ENCODE assay signal across 1 cellular context in the genomic region with DNA sequence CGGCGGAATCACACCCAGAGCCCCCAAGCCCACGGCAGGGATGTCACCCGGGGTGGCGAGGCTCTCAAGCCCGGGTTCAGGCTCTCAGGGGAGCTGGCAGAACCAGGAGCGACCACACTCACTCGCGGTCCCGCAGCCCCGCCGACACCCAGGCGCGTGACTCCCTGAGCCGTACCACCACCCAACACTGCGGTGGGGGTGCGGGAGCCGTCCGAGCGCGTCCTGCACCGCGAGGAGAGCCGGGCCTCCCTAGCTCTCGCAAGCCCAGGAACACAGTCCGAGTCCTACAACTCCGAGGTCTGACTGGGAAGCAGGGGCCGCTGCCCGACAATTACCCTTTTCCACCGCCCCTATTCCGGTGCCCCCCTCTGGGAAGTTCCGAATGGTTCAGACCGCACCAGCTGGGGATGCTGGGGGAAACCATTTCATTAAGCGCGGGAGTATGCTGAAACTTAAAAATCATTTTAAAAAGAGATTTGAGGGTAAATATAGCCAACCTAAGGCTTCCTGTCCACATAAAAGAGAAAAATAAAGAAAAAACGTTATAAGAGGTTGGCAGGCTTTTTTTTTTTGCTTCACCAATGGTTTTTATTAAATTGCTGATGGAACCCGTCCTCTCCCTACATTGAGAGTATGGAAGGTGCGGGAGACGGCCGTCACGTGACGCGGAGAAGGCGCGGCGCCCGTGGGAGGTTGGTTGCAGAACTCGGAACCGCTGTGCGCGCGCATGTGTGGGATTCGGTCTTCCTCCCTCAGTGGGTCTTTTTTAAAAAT.
TF ChIP-seq lines count a peak whose summit lies in the region.

A gene with protein sequence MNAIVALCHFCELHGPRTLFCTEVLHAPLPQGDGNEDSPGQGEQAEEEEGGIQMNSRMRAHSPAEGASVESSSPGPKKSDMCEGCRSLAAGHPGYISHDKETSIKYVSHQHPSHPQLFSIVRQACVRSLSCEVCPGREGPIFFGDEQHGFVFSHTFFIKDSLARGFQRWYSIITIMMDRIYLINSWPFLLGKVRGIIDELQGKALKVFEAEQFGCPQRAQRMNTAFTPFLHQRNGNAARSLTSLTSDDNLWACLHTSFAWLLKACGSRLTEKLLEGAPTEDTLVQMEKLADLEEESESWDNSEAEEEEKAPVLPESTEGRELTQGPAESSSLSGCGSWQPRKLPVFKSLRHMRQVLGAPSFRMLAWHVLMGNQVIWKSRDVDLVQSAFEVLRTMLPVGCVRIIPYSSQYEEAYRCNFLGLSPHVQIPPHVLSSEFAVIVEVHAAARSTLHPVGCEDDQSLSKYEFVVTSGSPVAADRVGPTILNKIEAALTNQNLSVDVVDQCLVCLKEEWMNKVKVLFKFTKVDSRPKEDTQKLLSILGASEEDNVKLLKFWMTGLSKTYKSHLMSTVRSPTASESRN (minus strand): TSS at position 143 of the 774 bp plus-strand sequence. CDS start 9,031 bp downstream, outside the sequence.

TF ChIP-seq in HepG2, 621 proteins besides CTCF, POLR2A, EP300 and RAD21 (continued from another document and continues in another):
- TF ChIP-seq, protein P1, sequence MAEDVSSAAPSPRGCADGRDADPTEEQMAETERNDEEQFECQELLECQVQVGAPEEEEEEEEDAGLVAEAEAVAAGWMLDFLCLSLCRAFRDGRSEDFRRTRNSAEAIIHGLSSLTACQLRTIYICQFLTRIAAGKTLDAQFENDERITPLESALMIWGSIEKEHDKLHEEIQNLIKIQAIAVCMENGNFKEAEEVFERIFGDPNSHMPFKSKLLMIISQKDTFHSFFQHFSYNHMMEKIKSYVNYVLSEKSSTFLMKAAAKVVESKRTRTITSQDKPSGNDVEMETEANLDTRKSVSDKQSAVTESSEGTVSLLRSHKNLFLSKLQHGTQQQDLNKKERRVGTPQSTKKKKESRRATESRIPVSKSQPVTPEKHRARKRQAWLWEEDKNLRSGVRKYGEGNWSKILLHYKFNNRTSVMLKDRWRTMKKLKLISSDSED (CRISPR knock-in tag; IDR thresholded peaks at IDR 0.05), result no peak
- TF ChIP-seq ZSCAN9 (CRISPR knock-in tag; IDR thresholded peaks at IDR 0.05; ENCODE audit: borderline replicate concordance) (peak; percentile 52; the same call in 1 of the 2 replicates), ZNF468 (CRISPR knock-in tag; IDR thresholded peaks at IDR 0.05) (no peak), KMT2B (CRISPR knock-in tag; IDR thresholded peaks at IDR 0.05) (peak; percentile 77), ZNF225 (CRISPR knock-in tag; IDR thresholded peaks at IDR 0.05) (no peak), HMGXB4 (CRISPR knock-in tag; IDR thresholded peaks at IDR 0.05; ENCODE audit: borderline replicate concordance in 1 of 2, low read depth in 1 of 2) (peak; percentile 72 to 82; a peak in 2 of 4 replicates), TRIM22 (IDR thresholded peaks at IDR 0.05) (no peak), ZNF616 (CRISPR knock-in tag; IDR thresholded peaks at IDR 0.05; ENCODE audit: low read depth) (no peak), MATR3 (CRISPR knock-in tag; IDR thresholded peaks at IDR 0.05) (no peak), HNRNPL (IDR thresholded peaks at IDR 0.05; ENCODE audit: low read depth, low read length) (no peak), MTA3 (CRISPR knock-in tag; IDR thresholded peaks at IDR 0.05) (no peak), DR1 (CRISPR knock-in tag; IDR thresholded peaks at IDR 0.05) (no peak), ZNF446 (CRISPR knock-in tag; IDR thresholded peaks at IDR 0.05) (no peak), CCDC6 (CRISPR knock-in tag; IDR thresholded peaks at IDR 0.05) (no peak), FOXC1 (CRISPR knock-in tag; IDR thresholded peaks at IDR 0.05; ENCODE audit: borderline replicate concordance) (peak; percentile 79; the same call in 1 of the 2 replicates), MAFF (IDR thresholded peaks at IDR 0.05; ENCODE audit: low read depth, low read length) (peak; percentile 77), MTA1 (CRISPR knock-in tag; IDR thresholded peaks at IDR 0.05; ENCODE audit: borderline replicate concordance) (peak; percentile 35; the same call in 1 of the 2 replicates), RAD51 (IDR thresholded peaks at IDR 0.05; ENCODE audit: borderline replicate concordance) (peak; percentile 95), ZZZ3 (CRISPR knock-in tag; IDR thresholded peaks at IDR 0.05; ENCODE audit: borderline replicate concordance) (peak; percentile 33; the same call in 1 of the 2 replicates), MXD3 (CRISPR knock-in tag; IDR thresholded peaks at IDR 0.05) (no peak), RXRA (CRISPR knock-in tag; IDR thresholded peaks at IDR 0.05) (no peak), FLYWCH1 (CRISPR knock-in tag; IDR thresholded peaks at IDR 0.05) (no peak), STAT5B (CRISPR knock-in tag; IDR thresholded peaks at IDR 0.05) (no peak), ZNF577 (CRISPR knock-in tag; IDR thresholded peaks at IDR 0.05; ENCODE audit: borderline replicate concordance, low read depth) (no peak)
- TF ChIP-seq, protein P2, sequence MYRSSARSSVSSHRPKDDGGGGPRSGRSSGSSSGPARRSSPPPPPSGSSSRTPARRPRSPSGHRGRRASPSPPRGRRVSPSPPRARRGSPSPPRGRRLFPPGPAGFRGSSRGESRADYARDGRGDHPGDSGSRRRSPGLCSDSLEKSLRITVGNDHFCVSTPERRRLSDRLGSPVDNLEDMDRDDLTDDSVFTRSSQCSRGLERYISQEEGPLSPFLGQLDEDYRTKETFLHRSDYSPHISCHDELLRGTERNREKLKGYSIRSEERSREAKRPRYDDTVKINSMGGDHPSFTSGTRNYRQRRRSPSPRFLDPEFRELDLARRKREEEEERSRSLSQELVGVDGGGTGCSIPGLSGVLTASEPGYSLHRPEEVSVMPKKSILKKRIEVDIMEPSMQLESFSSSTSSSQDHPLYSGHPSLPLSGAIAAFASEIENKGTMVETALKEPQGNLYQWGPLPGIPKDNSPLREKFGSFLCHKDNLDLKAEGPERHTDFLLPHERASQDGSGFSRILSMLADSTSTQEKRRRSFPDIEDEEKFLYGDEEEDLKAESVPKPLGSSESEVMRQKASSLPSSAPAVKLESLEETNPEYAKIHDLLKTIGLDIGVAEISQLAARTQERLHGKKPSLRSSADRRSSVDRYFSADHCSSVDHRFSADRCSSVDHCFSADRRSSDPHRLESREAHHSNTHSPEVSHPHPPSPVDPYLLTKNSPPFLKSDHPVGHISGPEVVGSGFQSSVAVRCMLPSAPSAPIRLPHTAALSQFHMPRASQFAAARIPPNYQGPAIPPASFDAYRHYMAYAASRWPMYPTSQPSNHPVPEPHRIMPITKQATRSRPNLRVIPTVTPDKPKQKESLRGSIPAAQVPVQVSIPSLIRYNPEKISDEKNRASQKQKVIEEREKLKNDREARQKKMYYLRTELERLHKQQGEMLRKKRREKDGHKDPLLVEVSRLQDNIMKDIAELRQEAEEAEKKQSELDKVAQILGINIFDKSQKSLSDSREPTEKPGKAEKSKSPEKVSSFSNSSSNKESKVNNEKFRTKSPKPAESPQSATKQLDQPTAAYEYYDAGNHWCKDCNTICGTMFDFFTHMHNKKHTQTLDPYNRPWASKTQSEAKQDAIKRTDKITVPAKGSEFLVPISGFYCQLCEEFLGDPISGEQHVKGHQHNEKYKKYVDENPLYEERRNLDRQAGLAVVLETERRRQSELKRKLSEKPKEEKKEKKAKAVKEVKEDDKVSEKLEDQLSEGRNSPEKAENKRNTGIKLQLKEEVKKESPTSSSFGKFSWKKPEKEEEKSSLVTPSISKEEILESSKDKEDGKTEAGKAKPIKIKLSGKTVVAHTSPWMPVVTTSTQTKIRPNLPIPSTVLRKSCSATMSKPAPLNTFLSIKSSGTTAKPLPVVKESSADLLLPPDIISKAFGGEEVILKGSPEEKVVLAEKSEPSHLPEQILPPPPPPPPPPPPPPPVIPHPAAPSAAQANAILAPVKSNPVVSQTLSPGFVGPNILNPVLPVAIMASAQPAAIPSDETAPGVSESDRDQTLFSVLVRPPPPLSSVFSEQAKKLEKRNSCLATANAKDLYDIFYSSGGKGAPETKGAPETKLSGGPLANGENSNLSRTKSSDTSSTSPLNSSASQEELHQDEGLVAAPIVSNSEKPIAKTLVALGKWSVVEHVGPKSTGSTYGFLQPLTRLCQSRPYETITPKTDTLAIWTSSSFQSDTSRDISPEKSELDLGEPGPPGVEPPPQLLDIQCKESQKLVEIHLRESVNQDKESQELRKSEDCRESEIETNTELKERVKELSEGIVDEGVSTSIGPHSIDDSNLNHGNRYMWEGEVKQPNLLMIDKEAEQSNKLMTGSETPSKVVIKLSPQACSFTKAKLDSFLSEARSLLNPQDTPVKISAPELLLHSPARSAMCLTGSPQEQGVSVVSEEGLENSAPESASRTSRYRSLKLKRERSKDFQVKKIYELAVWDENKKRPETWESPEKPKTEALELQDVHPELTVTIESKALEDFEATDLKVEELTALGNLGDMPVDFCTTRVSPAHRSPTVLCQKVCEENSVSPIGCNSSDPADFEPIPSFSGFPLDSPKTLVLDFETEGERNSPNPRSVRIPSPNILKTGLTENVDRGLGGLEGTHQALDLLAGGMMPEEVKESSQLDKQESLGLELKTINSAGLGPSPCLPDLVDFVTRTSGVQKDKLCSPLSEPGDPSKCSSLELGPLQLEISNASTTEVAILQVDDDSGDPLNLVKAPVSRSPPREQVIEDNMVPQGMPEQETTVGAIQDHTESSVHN (CRISPR knock-in tag; IDR thresholded peaks at IDR 0.05), result no peak
- TF ChIP-seq, protein P3, sequence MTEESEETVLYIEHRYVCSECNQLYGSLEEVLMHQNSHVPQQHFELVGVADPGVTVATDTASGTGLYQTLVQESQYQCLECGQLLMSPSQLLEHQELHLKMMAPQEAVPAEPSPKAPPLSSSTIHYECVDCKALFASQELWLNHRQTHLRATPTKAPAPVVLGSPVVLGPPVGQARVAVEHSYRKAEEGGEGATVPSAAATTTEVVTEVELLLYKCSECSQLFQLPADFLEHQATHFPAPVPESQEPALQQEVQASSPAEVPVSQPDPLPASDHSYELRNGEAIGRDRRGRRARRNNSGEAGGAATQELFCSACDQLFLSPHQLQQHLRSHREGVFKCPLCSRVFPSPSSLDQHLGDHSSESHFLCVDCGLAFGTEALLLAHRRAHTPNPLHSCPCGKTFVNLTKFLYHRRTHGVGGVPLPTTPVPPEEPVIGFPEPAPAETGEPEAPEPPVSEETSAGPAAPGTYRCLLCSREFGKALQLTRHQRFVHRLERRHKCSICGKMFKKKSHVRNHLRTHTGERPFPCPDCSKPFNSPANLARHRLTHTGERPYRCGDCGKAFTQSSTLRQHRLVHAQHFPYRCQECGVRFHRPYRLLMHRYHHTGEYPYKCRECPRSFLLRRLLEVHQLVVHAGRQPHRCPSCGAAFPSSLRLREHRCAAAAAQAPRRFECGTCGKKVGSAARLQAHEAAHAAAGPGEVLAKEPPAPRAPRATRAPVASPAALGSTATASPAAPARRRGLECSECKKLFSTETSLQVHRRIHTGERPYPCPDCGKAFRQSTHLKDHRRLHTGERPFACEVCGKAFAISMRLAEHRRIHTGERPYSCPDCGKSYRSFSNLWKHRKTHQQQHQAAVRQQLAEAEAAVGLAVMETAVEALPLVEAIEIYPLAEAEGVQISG (CRISPR knock-in tag; IDR thresholded peaks at IDR 0.05), result peak; percentile 11; the same call in 1 of the 2 replicates
- TF ChIP-seq, protein P4, sequence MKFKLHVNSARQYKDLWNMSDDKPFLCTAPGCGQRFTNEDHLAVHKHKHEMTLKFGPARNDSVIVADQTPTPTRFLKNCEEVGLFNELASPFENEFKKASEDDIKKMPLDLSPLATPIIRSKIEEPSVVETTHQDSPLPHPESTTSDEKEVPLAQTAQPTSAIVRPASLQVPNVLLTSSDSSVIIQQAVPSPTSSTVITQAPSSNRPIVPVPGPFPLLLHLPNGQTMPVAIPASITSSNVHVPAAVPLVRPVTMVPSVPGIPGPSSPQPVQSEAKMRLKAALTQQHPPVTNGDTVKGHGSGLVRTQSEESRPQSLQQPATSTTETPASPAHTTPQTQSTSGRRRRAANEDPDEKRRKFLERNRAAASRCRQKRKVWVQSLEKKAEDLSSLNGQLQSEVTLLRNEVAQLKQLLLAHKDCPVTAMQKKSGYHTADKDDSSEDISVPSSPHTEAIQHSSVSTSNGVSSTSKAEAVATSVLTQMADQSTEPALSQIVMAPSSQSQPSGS (CRISPR knock-in tag; IDR thresholded peaks at IDR 0.05), result no peak
- TF ChIP-seq, protein P5, sequence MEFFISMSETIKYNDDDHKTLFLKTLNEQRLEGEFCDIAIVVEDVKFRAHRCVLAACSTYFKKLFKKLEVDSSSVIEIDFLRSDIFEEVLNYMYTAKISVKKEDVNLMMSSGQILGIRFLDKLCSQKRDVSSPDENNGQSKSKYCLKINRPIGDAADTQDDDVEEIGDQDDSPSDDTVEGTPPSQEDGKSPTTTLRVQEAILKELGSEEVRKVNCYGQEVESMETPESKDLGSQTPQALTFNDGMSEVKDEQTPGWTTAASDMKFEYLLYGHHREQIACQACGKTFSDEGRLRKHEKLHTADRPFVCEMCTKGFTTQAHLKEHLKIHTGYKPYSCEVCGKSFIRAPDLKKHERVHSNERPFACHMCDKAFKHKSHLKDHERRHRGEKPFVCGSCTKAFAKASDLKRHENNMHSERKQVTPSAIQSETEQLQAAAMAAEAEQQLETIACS (CRISPR knock-in tag; IDR thresholded peaks at IDR 0.05), result peak; percentile 49
- TF ChIP-seq, protein P6, sequence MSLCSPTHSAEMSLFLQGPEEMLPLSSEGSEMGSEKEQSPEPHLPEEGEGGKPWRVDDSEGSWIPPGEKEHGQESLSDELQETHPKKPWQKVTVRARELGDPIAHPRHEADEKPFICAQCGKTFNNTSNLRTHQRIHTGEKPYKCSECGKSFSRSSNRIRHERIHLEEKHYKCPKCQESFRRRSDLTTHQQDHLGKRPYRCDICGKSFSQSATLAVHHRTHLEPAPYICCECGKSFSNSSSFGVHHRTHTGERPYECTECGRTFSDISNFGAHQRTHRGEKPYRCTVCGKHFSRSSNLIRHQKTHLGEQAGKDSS (CRISPR knock-in tag; IDR thresholded peaks at IDR 0.05; ENCODE audit: borderline replicate concordance, low read depth), result no peak
